8 cellular contexts compared by ENCODE assay signal in the genomic region with DNA sequence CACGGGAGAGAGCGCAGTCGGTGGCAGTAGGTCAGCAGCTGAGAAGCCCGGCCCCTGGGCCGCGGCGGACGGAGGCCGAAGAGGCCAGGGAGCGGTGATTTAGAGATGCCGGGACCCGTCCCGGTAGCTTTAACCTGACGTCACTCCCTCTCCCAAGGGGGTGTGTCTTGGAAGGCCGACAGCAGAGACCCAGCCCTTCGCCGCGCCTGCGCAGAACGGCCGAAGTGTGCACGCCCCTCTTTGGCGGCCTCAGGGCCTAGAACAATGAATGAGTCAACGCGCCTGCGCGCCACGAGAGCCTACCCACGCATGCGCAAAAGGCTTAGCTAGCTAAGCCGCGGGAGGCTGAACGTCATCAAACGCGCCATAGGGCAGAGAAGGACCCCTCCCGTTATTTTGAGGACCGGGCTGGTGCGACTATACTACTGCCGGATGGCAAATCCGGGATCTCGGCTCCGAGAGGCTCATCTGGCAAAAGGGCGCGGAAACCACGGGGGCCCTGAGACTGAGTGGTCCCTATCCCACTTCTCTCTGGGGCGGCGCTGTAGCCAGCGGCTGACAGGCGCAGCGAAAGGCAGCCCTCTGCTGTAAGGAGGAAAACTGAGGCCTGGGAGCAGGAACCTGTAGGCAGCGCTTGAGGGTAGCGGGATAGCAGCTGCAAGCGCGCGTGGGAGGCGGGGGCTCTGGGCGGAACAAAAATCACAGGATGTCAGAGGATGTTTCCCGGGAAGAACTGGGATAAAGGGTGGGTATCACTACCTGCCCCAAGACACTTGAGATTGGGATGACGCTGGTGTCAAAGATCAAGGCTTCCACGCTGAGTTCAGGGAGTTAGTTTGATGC.
DNase-seq lines count a peak whose midpoint lies in the region; ATAC-seq and TF ChIP-seq lines count a peak whose summit lies in the region.

A gene with protein sequence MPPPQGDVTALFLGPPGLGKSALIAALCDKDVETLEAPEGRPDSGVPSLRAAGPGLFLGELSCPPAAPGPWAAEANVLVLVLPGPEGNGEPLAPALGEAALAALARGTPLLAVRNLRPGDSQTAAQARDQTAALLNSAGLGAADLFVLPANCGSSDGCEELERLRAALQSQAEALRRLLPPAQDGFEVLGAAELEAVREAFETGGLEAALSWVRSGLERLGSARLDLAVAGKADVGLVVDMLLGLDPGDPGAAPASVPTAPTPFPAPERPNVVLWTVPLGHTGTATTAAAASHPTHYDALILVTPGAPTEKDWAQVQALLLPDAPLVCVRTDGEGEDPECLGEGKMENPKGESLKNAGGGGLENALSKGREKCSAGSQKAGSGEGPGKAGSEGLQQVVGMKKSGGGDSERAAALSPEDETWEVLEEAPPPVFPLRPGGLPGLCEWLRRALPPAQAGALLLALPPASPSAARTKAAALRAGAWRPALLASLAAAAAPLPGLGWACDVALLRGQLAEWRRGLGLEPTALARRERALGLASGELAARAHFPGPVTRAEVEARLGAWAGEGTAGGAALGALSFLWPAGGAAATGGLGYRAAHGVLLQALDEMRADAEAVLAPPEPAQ (minus strand): TSS at position 136 of the 843 bp plus-strand sequence. CDS start 796 bp downstream, outside the sequence.
A gene with protein sequence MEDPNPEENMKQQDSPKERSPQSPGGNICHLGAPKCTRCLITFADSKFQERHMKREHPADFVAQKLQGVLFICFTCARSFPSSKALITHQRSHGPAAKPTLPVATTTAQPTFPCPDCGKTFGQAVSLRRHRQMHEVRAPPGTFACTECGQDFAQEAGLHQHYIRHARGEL (plus strand): TSS at position 597 of the 843 bp plus-strand sequence. CDS start 514 bp downstream, outside the sequence.

- no peaks in the 10 kb centered on the region for H3K27me3 Mint-ChIP-seq in activated naive CD4-positive, alpha-beta T cell treated with anti-CD3 and anti-CD28 coated beads, Interleukin-2, amount 50 U/mL, for 24 hours

- TF ChIP-seq CTCF in GM06990 (IDR thresholded peaks at IDR 0.05; ENCODE audit: insufficient read depth, low read length, poor library complexity, severe bottlenecking), result peak; percentile 1

- peak; percentile 81 for ATAC-seq in HG02588 (IDR thresholded peaks at IDR 0.05; ENCODE audit: unreplicated experiment)
- ATAC-seq in SK-N-SH treated with all-trans-retinoic acid at 6 μM for 48 hours, result peak; percentile 91

- H3K4me3 Mint-ChIP-seq in activated naive CD4-positive, alpha-beta T cell treated with anti-CD3 and anti-CD28 coated beads, Interleukin-2, amount 50 U/mL, for 24 hours, result peak within 1 kb of the TSS; percentile 99

- peak; percentile 98 for DNase-seq in GM06990 (ENCODE audit: extremely low read depth, insufficient read length)
- peak; percentile 99 for DNase-seq in NCI-H1092 (lab: John Stamatoyannopoulos, UW)
- DNase-seq in germinal center (ENCODE audit: low spot score), result peak; percentile 98
- DNase-seq in non-pigmented ciliary epithelial cell (ENCODE audit: low read depth), result peak; percentile 95
- DNase-seq in superior temporal gyrus (ENCODE audit: extremely low spot score), result peak; percentile 100

- no peaks in the 10 kb centered on the region for H3K9me3 Mint-ChIP-seq in activated naive CD4-positive, alpha-beta T cell treated with anti-CD3 and anti-CD28 coated beads, Interleukin-2, amount 50 U/mL, for 24 hours

- H3K36me3 ChIP-seq in GM06990 (ENCODE audit: control insufficient read depth, insufficient read depth, low read length), result peaks cover 19% of the 10 kb centered on the region

- no peaks in the 10 kb centered on the region for H3K27me3 ChIP-seq in GM06990 (replicated peaks; ENCODE audit: control insufficient read depth, insufficient read depth, low read length)

- peaks cover 8% of the 10 kb centered on the region for H3K36me3 Mint-ChIP-seq in activated naive CD4-positive, alpha-beta T cell treated with anti-CD3 and anti-CD28 coated beads, Interleukin-2, amount 50 U/mL, for 24 hours

- peak within 1 kb of the TSS; percentile 99 for H3K27ac Mint-ChIP-seq in activated naive CD4-positive, alpha-beta T cell treated with anti-CD3 and anti-CD28 coated beads, Interleukin-2, amount 50 U/mL, for 24 hours

- H3K4me1 Mint-ChIP-seq in activated naive CD4-positive, alpha-beta T cell treated with anti-CD3 and anti-CD28 coated beads, Interleukin-2, amount 50 U/mL, for 24 hours, result peaks cover 36% of the 10 kb centered on the region

- H3K4me3 ChIP-seq in GM06990 (replicated peaks; ENCODE audit: low read depth, low read length), result peak within 1 kb of the TSS; percentile 93

TF ChIP-seq in SK-N-SH treated with all-trans-retinoic acid at 6 μM for 48 hours, 23 proteins besides CTCF, POLR2A, EP300 and RAD21:
- no peak for TF ChIP-seq ZNF70 (CRISPR knock-in tag; IDR thresholded peaks at IDR 0.05)
- no peak for TF ChIP-seq ZNF8 (CRISPR knock-in tag; IDR thresholded peaks at IDR 0.05)
- no peak for TF ChIP-seq TCF4 (CRISPR knock-in tag; IDR thresholded peaks at IDR 0.05; ENCODE audit: borderline replicate concordance)
- no peak for TF ChIP-seq OSR1 (CRISPR knock-in tag; IDR thresholded peaks at IDR 0.05)
- TF ChIP-seq SNAI2 (CRISPR knock-in tag; IDR thresholded peaks at IDR 0.05), result no peak
TF ChIP-seq in SK-N-SH treated with all-trans-retinoic acid at 6 μM for 48 hours: peak in this region for 0.

Comparison
In these comparisons a context has a peak if more than half of its experiments do, and no peak if none do; other contexts are left out.
1. Peak in every context shown above with its lines: DNase-seq, ATAC-seq and H3K4me3 ChIP-seq.